In genomic region chrX:130111220-130111934, GRCh38 we compare ENCODE assay signal across 1 cellular context.
TF ChIP-seq lines count a peak whose summit lies in the region.

No MANE protein-coding gene starts in this region.

TF ChIP-seq in HEK293, 187 proteins besides CTCF, POLR2A, EP300 and RAD21 (continued from another document):
- TF ChIP-seq PRDM4 (tag by site-specific recombination; IDR thresholded peaks at IDR 0.05) (no peak), ZBTB10 (tag by site-specific recombination; IDR thresholded peaks at IDR 0.05) (no peak), ZNF354C (tag by site-specific recombination; IDR thresholded peaks at IDR 0.05; ENCODE audit: borderline replicate concordance, low read depth) (no peak), INSM2 (tag by site-specific recombination; IDR thresholded peaks at IDR 0.05) (no peak)
